ENCODE assay signal across 25 cellular contexts in the genomic region with DNA sequence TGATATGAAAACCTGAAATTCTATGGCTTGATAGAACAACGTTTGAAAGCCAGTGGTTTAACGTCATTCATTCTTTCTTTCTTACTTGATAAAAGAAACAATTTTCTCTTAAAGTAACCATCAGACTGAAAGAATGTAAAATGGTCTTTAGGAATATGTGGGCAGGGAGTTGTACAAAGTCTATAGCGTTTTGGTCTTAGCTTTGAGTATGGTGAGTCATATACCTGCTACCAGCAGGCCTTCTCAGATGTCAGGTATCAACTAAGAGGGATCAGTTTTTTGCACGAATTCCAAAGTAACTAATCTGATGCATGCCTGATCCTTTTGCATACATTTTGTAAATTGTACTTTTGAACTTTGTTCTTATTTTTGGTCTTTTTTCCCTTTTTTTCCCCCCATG.
"Had no signal": no experiment of that assay in that cellular context is flagged by ENCODE, and none has a peak within 500 bp of the region (broad histone marks: within the 10 kb centered on the region; RNA-seq: fewer than 3 reads in every experiment).

No MANE protein-coding gene starts in this region.

- H3K4me3 ChIP-seq: coronary artery, esophagus muscularis mucosa, gastroesophageal sphincter, heart right ventricle, left lung, prostate gland, right atrium auricular region, stomach, thyroid gland had no signal

- H3K9me3 ChIP-seq: esophagus muscularis mucosa, gastroesophageal sphincter, heart right ventricle, left lung, prostate gland, right atrium auricular region, stomach, thyroid gland had no signal

- H3K36me3 Mint-ChIP-seq: naive thymus-derived CD8-positive, alpha-beta T cell; stimulated activated effector memory CD8-positive, alpha-beta T cell treated with anti-CD3 and anti-CD28 coated beads, Interleukin-12 subunit alpha, Interleukin-12 subunit beta, amount 100 ng/mL, for 72 hours; type B pancreatic cell had no signal

- H3K4me1 Mint-ChIP-seq: naive thymus-derived CD8-positive, alpha-beta T cell; nephron progenitor cell; stimulated activated effector memory CD8-positive, alpha-beta T cell treated with anti-CD3 and anti-CD28 coated beads, Interleukin-12 subunit alpha, Interleukin-12 subunit beta, amount 100 ng/mL, for 72 hours had no signal

- DNase-seq: dermis blood vessel endothelial cell; effector memory CD4-positive, alpha-beta T cell; foreskin keratinocyte; heart right ventricle; hippocampal formation; left cardiac atrium; left lung; mammary epithelial cell; mesendoderm; midbrain; naive thymus-derived CD8-positive, alpha-beta T cell; nephron progenitor cell; nucleus accumbens; stimulated activated CD4-positive, alpha-beta T cell treated with anti-CD3 and anti-CD28 coated beads, Interleukin-2, amount 100 ng/mL, for 24 hours; stimulated activated CD4-positive, alpha-beta T cell treated with anti-CD3 and anti-CD28 coated beads, Interleukin-4, amount 100 ng/mL, for 24 hours; stimulated activated naive CD4-positive, alpha-beta T cell treated with Interleukin-2 at 50 U/mL for 16 hours; stomach; thyroid gland had no signal

- H3K27me3 ChIP-seq: esophagus muscularis mucosa, foreskin keratinocyte, gastroesophageal sphincter, heart right ventricle, left lung, right atrium auricular region, stomach, thyroid gland had no signal

- H3K4me1 ChIP-seq: esophagus muscularis mucosa, foreskin keratinocyte, gastroesophageal sphincter, heart right ventricle, left lung, prostate gland, right atrium auricular region, stomach, thyroid gland had no signal

- H3K9me3 Mint-ChIP-seq: naive thymus-derived CD8-positive, alpha-beta T cell; nephron progenitor cell; stimulated activated effector memory CD8-positive, alpha-beta T cell treated with anti-CD3 and anti-CD28 coated beads, Interleukin-12 subunit alpha, Interleukin-12 subunit beta, amount 100 ng/mL, for 72 hours; type B pancreatic cell had no signal

- H3K36me3 ChIP-seq: esophagus muscularis mucosa, gastroesophageal sphincter, heart right ventricle, left lung, prostate gland, right atrium auricular region, stomach, thyroid gland had no signal

- H3K27me3 Mint-ChIP-seq: type B pancreatic cell had no signal

- H3K27ac Mint-ChIP-seq: naive thymus-derived CD8-positive, alpha-beta T cell; nephron progenitor cell; stimulated activated effector memory CD8-positive, alpha-beta T cell treated with anti-CD3 and anti-CD28 coated beads, Interleukin-12 subunit alpha, Interleukin-12 subunit beta, amount 100 ng/mL, for 72 hours; type B pancreatic cell had no signal

- H3K27ac ChIP-seq: coronary artery, esophagus muscularis mucosa, foreskin keratinocyte, gastroesophageal sphincter, heart right ventricle, left lung, prostate gland, right atrium auricular region, stomach, thyroid gland had no signal

- H3K4me3 Mint-ChIP-seq: naive thymus-derived CD8-positive, alpha-beta T cell; nephron progenitor cell; stimulated activated effector memory CD8-positive, alpha-beta T cell treated with anti-CD3 and anti-CD28 coated beads, Interleukin-12 subunit alpha, Interleukin-12 subunit beta, amount 100 ng/mL, for 72 hours; type B pancreatic cell had no signal
